16 cellular contexts compared by ENCODE assay signal in genomic region chr6:32882879-32883250, GRCh38. TPM values are rescaled to one million over a fixed set of nuclear protein-coding genes. Genes with fewer than 3 reads are reported as not detected.
DNase-seq lines count a peak whose midpoint lies in the region; ATAC-seq, FAIRE-seq and TF ChIP-seq lines count a peak whose summit lies in the region.
"Had no signal": no experiment of that assay in that cellular context is flagged by ENCODE, and none has a peak within 500 bp of the region (broad histone marks: within the 10 kb centered on the region; RNA-seq: fewer than 3 reads in every experiment).

No MANE protein-coding gene starts in this region.

- 0% methylated on average over 1 of the region's 1 CpG for WGBS in mesenchymal stem cell

- no peak overlapping the region for H4K8ac ChIP-seq in mesenchymal stem cell (ENCODE audit: low read length)

- H4K91ac ChIP-seq in mesenchymal stem cell (ENCODE audit: low read length), result no peak overlapping the region

- no peak overlapping the region for H2BK5ac ChIP-seq in mesenchymal stem cell (ENCODE audit: low read depth, low read length, poor library complexity, severe bottlenecking)

- H3K9me3 ChIP-seq in mesenchymal stem cell (ENCODE audit: control insufficient read depth, low read length), result no peaks in the 10 kb centered on the region
- H3K9me3 ChIP-seq: Peyer's patch had no signal

- H2AFZ ChIP-seq in mesenchymal stem cell (ENCODE audit: low read depth, low read length), result no peak overlapping the region

- H3K27me3 ChIP-seq in bronchial epithelial cell (ENCODE audit: control insufficient read depth, insufficient read depth, low read length) (peaks cover 4% of the 10 kb centered on the region), mesenchymal stem cell (ENCODE audit: control insufficient read depth in 1 of 2, insufficient read depth in 1 of 2, low read length in 2 of 2) (no peaks in the 10 kb centered on the region)
- H3K27me3 ChIP-seq: Peyer's patch had no signal

- no peak overlapping the region for H3K4ac ChIP-seq in mesenchymal stem cell (ENCODE audit: low read depth in 1 of 2, low read length in 2 of 2)

- H3K36me3 ChIP-seq in bronchial epithelial cell (ENCODE audit: control insufficient read depth, insufficient read depth, low read length), result no peaks in the 10 kb centered on the region
- H3K36me3 ChIP-seq in mesenchymal stem cell (ENCODE audit: control insufficient read depth in 1 of 2, insufficient read depth in 2 of 2, low read depth in 1 of 2, low read length in 2 of 2), result no peaks in the 10 kb centered on the region
- H3K36me3 ChIP-seq: Peyer's patch had no signal

- no peak overlapping the region for H2BK15ac ChIP-seq in mesenchymal stem cell (ENCODE audit: low read depth, poor library complexity, severe bottlenecking)

- H3K4me1 ChIP-seq in mesenchymal stem cell (ENCODE audit: control insufficient read depth, insufficient read depth, low read depth, low read length), result peaks cover 4% of the 10 kb centered on the region

- no peak overlapping the region for H3K18ac ChIP-seq in mesenchymal stem cell (ENCODE audit: low read depth in 1 of 2, low read length in 2 of 2)

- no peak overlapping the region for H3K23ac ChIP-seq in mesenchymal stem cell (ENCODE audit: low read length in 2 of 2)

- no peak overlapping the region for H2AK5ac ChIP-seq in mesenchymal stem cell (ENCODE audit: low read length, severe bottlenecking)

- no peak for ATAC-seq in GM21526 (IDR thresholded peaks at IDR 0.05; ENCODE audit: low FRiP score, unreplicated experiment)
- no peak for ATAC-seq in HG03095 (IDR thresholded peaks at IDR 0.05; ENCODE audit: unreplicated experiment)
- ATAC-seq: activated CD8-positive, alpha-beta T cell treated with anti-CD3 and anti-CD28 coated beads, Interleukin-2, amount 10 ng/mL, durations not matched to agents 7 days and 5 days; naive thymus-derived CD8-positive, alpha-beta T cell had no signal

- H3K9ac ChIP-seq in mesenchymal stem cell (ENCODE audit: low read length), result peak overlapping the region; percentile 45

- FAIRE-seq in bronchial epithelial cell (lab: Jason Lieb, UNC), result no peak

- peaks cover 2% of the 10 kb centered on the region for H3K79me1 ChIP-seq in mesenchymal stem cell (replicated peaks; ENCODE audit: low read length, poor library complexity, severe bottlenecking)

- no peak overlapping the region for H3K4me2 ChIP-seq in mesenchymal stem cell (ENCODE audit: low read length, poor library complexity, severe bottlenecking)

- no peak overlapping the region for H3K14ac ChIP-seq in mesenchymal stem cell (ENCODE audit: low read length in 2 of 2)

- DNase-seq in EH (ENCODE audit: low read depth) (peak; percentile 60), LHCN-M2 (ENCODE audit: low read depth) (peak; percentile 68), bronchial epithelial cell (ENCODE audit: low read depth) (peak; percentile 90), mesenchymal stem cell (no peak), retina (no peak)
- DNase-seq: activated CD8-positive, alpha-beta T cell treated with anti-CD3 and anti-CD28 coated beads, Interleukin-2, amount 10 ng/mL, durations not matched to agents 7 days and 5 days; activated effector memory CD4-positive, alpha-beta T cell treated with Interleukin-2 at 50 U/mL for 16 hours; DMS79; naive thymus-derived CD8-positive, alpha-beta T cell; NCI-H1930; NCI-H69; Peyer's patch; SW 1271 had no signal

- H3K4me3 ChIP-seq in bronchial epithelial cell (ENCODE audit: low read depth, low read length) (no peak overlapping the region), mesenchymal stem cell (ENCODE audit: insufficient read depth in 1 of 2, low read depth in 1 of 2, low read length in 2 of 2) (no peak overlapping the region)
- H3K4me3 ChIP-seq: Peyer's patch had no signal

- no peak overlapping the region for H3K27ac ChIP-seq in mesenchymal stem cell (ENCODE audit: low read length, poor library complexity, severe bottlenecking)
- H3K27ac ChIP-seq: Peyer's patch had no signal

- H2BK120ac ChIP-seq in mesenchymal stem cell (ENCODE audit: low read depth, low read length), result no peak overlapping the region

- no peak overlapping the region for H2BK12ac ChIP-seq in mesenchymal stem cell (ENCODE audit: low read length in 2 of 2)

- TF ChIP-seq CTCF in bronchial epithelial cell (IDR thresholded peaks at IDR 0.05; ENCODE audit: insufficient read depth, low read length, severe bottlenecking), result no peak

RNA-seq across cellular contexts. Expression of gene PSMB9, which starts 28.9 kb away (rescaled TPM):
- 9.0 and 20.0 TPM in 2 replicates for total RNA-seq in LHCN-M2 (2014; rRNA removed)
- polyA plus RNA-seq in LHCN-M2 (2012), result 37.0 TPM
- total RNA-seq in bronchial epithelial cell, result 0.53 and 1.2 TPM in 2 replicates
- 22.5 TPM for polyA plus RNA-seq in mesenchymal stem cell (2013, experiment 1 of 2)
- polyA plus RNA-seq in mesenchymal stem cell (2013, experiment 2 of 2), result 23.3 TPM
- total RNA-seq: progenitor cell of endocrine pancreas had no signal

RNA-seq across cellular contexts. Expression of gene TAP1, which starts 29.4 kb away (rescaled TPM):
- 50.1 and 56.2 TPM in 2 replicates for total RNA-seq in LHCN-M2 (2014; rRNA removed)
- 35.9 TPM for polyA plus RNA-seq in LHCN-M2 (2012)
- total RNA-seq in bronchial epithelial cell, result 27.7 and 28.2 TPM in 2 replicates
- 27.8 TPM for polyA plus RNA-seq in mesenchymal stem cell (2013, experiment 1 of 2)
- polyA plus RNA-seq in mesenchymal stem cell (2013, experiment 2 of 2), result 29.5 TPM

RNA-seq across cellular contexts. Expression of gene PSMB8, which starts 39.0 kb away (rescaled TPM):
- total RNA-seq in LHCN-M2 (2014; rRNA removed) (39.8 and 55.6 TPM in 2 replicates), bronchial epithelial cell (19.5 and 22.9 TPM in 2 replicates)
- 63.2 TPM for polyA plus RNA-seq in LHCN-M2 (2012)
- 73.2 TPM for polyA plus RNA-seq in mesenchymal stem cell (2013, experiment 1 of 2)
- polyA plus RNA-seq in mesenchymal stem cell (2013, experiment 2 of 2), result 77.8 TPM

RNA-seq across cellular contexts. Expression of gene TAP2, which starts 44.3 kb away (rescaled TPM):
- total RNA-seq in LHCN-M2 (2014; rRNA removed) (6.1 and 6.7 TPM in 2 replicates), bronchial epithelial cell (25.0 and 43.1 TPM in 2 replicates)
- polyA plus RNA-seq in LHCN-M2 (2012), result 20.9 TPM
- polyA plus RNA-seq in mesenchymal stem cell (2013, experiment 1 of 2), result 23.7 TPM
- 23.3 TPM for polyA plus RNA-seq in mesenchymal stem cell (2013, experiment 2 of 2)

RNA-seq across cellular contexts. Expression of gene HLA-DMB, which starts 58.0 kb away (rescaled TPM):
- total RNA-seq in LHCN-M2 (2014; rRNA removed), result 0.38 TPM in 1 of 2 replicates, not detected in the other
- 0.10 TPM for polyA plus RNA-seq in LHCN-M2 (2012)
- 0.26 and 0.38 TPM in 2 replicates for total RNA-seq in bronchial epithelial cell
- 1.5 TPM for polyA plus RNA-seq in mesenchymal stem cell (2013, experiment 1 of 2)
- 1.7 TPM for polyA plus RNA-seq in mesenchymal stem cell (2013, experiment 2 of 2)

Comparison
In these comparisons a context has a peak if more than half of its experiments do, and no peak if none do; other contexts are left out.
1. DNase-seq: peak in EH (single experiment), LHCN-M2 (single experiment) and bronchial epithelial cell (single experiment); none in mesenchymal stem cell (single experiment) and retina (single experiment).